In genomic region chr9:129482521-129483466, GRCh38 we compare ENCODE assay signal across 8 cellular contexts.
DNase-seq lines count a peak whose midpoint lies in the region; ATAC-seq and TF ChIP-seq lines count a peak whose summit lies in the region.

No MANE protein-coding gene starts in this region.

- H3K27me3 ChIP-seq in NT2/D1 (ENCODE audit: insufficient read depth, insufficient read length), result no peaks in the 10 kb centered on the region
- H3K27me3 ChIP-seq in heart right ventricle, result no peaks in the 10 kb centered on the region

- peak overlapping the region; percentile 81 for H3K9ac ChIP-seq in NT2/D1 (ENCODE audit: insufficient read length, low read depth)

- H3K36me3 ChIP-seq in NT2/D1 (ENCODE audit: insufficient read depth, insufficient read length, low read length) (no peaks in the 10 kb centered on the region), heart right ventricle (no peaks in the 10 kb centered on the region)

- WGBS in heart right ventricle, 2 donors, result 1% methylated on average over 71 to 95 of the region's 97 CpGs

- H3K9me3 ChIP-seq in NT2/D1 (ENCODE audit: insufficient read depth, low read length) (no peaks in the 10 kb centered on the region), heart right ventricle (no peaks in the 10 kb centered on the region)

- peak in 3 of 9 donors; percentile 13 to 42 (median 29) for TF ChIP-seq CTCF in heart right ventricle (IDR thresholded peaks at IDR 0.05)
- no peak for TF ChIP-seq CTCF in omental fat pad (IDR thresholded peaks at IDR 0.05)

- H3K4me3 ChIP-seq in NT2/D1 (ENCODE audit: insufficient read length, low read depth) (peak overlapping the region; percentile 29), heart right ventricle (peak overlapping the region; percentile 34 to 71 (median 62))

- H3K4me1 ChIP-seq in NT2/D1 (ENCODE audit: insufficient read depth, insufficient read length) (peaks cover 34% of the 10 kb centered on the region), heart right ventricle (peaks cover 37 to 87% (median 65%) of the 10 kb centered on the region in 9 donors)

- H3K27ac ChIP-seq in angular gyrus (ENCODE audit: low read depth, low read length), result peak overlapping the region; percentile 96
- peak overlapping the region; percentile 98 to 100 (median 100) for H3K27ac ChIP-seq in heart right ventricle

- DNase-seq in activated effector memory CD4-positive, alpha-beta T cell treated with anti-CD3 and anti-CD28 coated beads, Interleukin-2, amount 50 U/mL, for 16 hours, result peak; percentile 73
- DNase-seq in activated effector memory CD4-positive, alpha-beta T cell treated with Interleukin-2 at 50 U/mL for 16 hours, result no peak
- DNase-seq in NT2/D1 (ENCODE audit: low read depth, low spot score) (no peak), heart right ventricle (peak; percentile 84 to 93), omental fat pad (ENCODE audit: low spot score) (no peak), GM19240 (ENCODE audit: insufficient read length, low spot score) (no peak)

- peak; percentile 49 to 83 (median 64) for ATAC-seq in heart right ventricle
- peak; percentile 76 for ATAC-seq in omental fat pad (ENCODE audit: low FRiP score)
- ATAC-seq in GM19452 (IDR thresholded peaks at IDR 0.05; ENCODE audit: unreplicated experiment), result no peak

- intact Hi-C loops in heart right ventricle (cut with DNase I), result loop anchor here in 7 of 10 donors (1.0 to 10.0 kb wide), 15 partner anchors 22 to 342 kb away; partner anchors contain the start of gene IER5L (in 1 of the 7)

Comparison
In these comparisons a context has a peak if more than half of its experiments do, and no peak if none do; other contexts are left out.
1. DNase-seq: peak in activated effector memory CD4-positive, alpha-beta T cell treated with anti-CD3 and anti-CD28 coated beads, Interleukin-2, amount 50 U/mL, for 16 hours (single experiment) and heart right ventricle (2 of 2); none in activated effector memory CD4-positive, alpha-beta T cell treated with Interleukin-2 at 50 U/mL for 16 hours (single experiment), NT2/D1 (single experiment), omental fat pad (single experiment) and GM19240 (single experiment).